Comparison of ENCODE assay signal across 13 cellular contexts in the genomic region with DNA sequence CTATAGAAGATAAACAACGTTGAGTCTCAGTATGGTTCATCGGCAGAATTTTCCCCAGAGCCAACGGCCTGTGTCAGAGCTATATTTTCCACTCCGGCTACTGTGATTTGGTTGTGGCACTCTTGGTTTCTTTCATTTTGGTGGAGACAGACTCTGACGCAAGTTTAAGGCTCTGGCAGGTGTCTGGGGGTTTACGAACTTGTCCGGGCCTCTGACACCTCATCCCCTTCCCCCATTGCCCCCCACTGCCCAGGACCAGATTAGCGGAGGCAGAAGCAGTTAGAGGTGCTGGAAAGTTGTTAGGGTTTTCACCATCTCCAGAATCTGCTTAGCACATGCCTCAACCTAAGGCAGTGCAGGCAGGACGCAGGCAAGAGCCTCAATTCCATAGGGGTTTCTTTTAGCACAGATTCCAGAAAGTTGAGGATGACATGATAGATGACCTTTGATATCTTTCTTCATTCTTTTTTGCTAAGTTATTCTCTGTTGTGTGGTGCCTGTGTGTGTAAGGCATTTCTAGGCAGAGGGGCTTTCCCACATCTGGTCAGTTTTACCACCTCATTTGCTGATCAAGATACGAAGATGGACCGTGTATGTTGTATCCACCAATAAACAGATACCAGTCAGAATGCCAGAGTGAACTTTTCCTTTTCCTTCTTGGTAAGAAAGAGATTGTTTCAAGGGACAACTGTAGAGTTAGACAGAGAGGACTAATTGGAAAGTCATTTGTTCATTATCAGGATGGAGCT. TPM values are rescaled to one million over a fixed set of nuclear protein-coding genes. Genes with fewer than 3 reads are reported as not detected.
A peak's percentile ranks its signal among the peaks of the same experiment; 100 is the strongest.
DNase-seq lines count a peak whose midpoint lies in the region; ATAC-seq and TF ChIP-seq lines count a peak whose summit lies in the region.
"Had no signal": no experiment of that assay in that cellular context is flagged by ENCODE, and none has a peak within 500 bp of the region (broad histone marks: within the 10 kb centered on the region; RNA-seq: fewer than 3 reads in every experiment).

No MANE protein-coding gene starts in this region.

- H3K36me3 ChIP-seq in BLaER1, result no peaks in the 10 kb centered on the region
- no peaks in the 10 kb centered on the region for H3K36me3 ChIP-seq in BE2C
- H3K36me3 ChIP-seq: SJCRH30, uterus had no signal

- DNase-seq in activated T-helper 1 cell treated with anti-CD3 and anti-CD28 coated beads, Interleukin-12 subunit alpha, Interleukin-12 subunit beta, Interleukin-2, Interleukin-4 antibody, amounts not matched to agents 30 ng/mL and 10 ng/mL and 1 ng/mL, durations not matched to agents 14 hours and 24 hours and 36 hours (ENCODE audit: low spot score), result no peak
- DNase-seq in cerebellar nuclear complex (lab: John Stamatoyannopoulos, UW) (no peak), cortex of kidney (lab: John Stamatoyannopoulos, UW) (no peak), hypothalamus (lab: John Stamatoyannopoulos, UW) (no peak), BE2C (no peak)
- DNase-seq: body of pancreas, nephron progenitor cell, SJCRH30, uterus had no signal

- H3K4me1 Mint-ChIP-seq in activated T-helper 1 cell treated with anti-CD3 and anti-CD28 coated beads, Interleukin-12 subunit alpha, Interleukin-12 subunit beta, Interleukin-2, Interleukin-4 antibody, amounts not matched to agents 30 ng/mL and 10 ng/mL and 1 ng/mL, durations not matched to agents 14 hours and 24 hours and 36 hours (ENCODE audit: low read depth), result peaks cover 85% of the 10 kb centered on the region

- H3K27ac Mint-ChIP-seq in activated T-helper 1 cell treated with anti-CD3 and anti-CD28 coated beads, Interleukin-12 subunit alpha, Interleukin-12 subunit beta, Interleukin-2, Interleukin-4 antibody, amounts not matched to agents 30 ng/mL and 10 ng/mL and 1 ng/mL, durations not matched to agents 14 hours and 24 hours and 36 hours, result no peak overlapping the region
- H3K27ac Mint-ChIP-seq: nephron progenitor cell had no signal

- ATAC-seq in GM18508 (IDR thresholded peaks at IDR 0.05; ENCODE audit: insufficient read depth, unreplicated experiment) (peak; percentile 35), HG02678 (IDR thresholded peaks at IDR 0.05; ENCODE audit: unreplicated experiment) (peak; percentile 40)
- ATAC-seq: body of pancreas had no signal

- H4K20me1 ChIP-seq in BLaER1, result no peaks in the 10 kb centered on the region

- H3K27ac ChIP-seq in BLaER1, result no peak overlapping the region
- H3K27ac ChIP-seq: body of pancreas, SJCRH30, uterus had no signal

- H3K36me3 Mint-ChIP-seq in activated T-helper 1 cell treated with anti-CD3 and anti-CD28 coated beads, Interleukin-12 subunit alpha, Interleukin-12 subunit beta, Interleukin-2, Interleukin-4 antibody, amounts not matched to agents 30 ng/mL and 10 ng/mL and 1 ng/mL, durations not matched to agents 14 hours and 24 hours and 36 hours (ENCODE audit: low read depth), result peaks cover 3% of the 10 kb centered on the region

- peaks cover 20% of the 10 kb centered on the region for H3K27me3 Mint-ChIP-seq in activated T-helper 1 cell treated with anti-CD3 and anti-CD28 coated beads, Interleukin-12 subunit alpha, Interleukin-12 subunit beta, Interleukin-2, Interleukin-4 antibody, amounts not matched to agents 30 ng/mL and 10 ng/mL and 1 ng/mL, durations not matched to agents 14 hours and 24 hours and 36 hours (ENCODE audit: insufficient read depth)

- H3K4me1 ChIP-seq in BLaER1, result peaks cover 47% of the 10 kb centered on the region
- no peaks in the 10 kb centered on the region for H3K4me1 ChIP-seq in BE2C
- H3K4me1 ChIP-seq: uterus had no signal

- peak overlapping the region; percentile 82 for H3K4me2 ChIP-seq in BLaER1

- H3K4me3 Mint-ChIP-seq in activated T-helper 1 cell treated with anti-CD3 and anti-CD28 coated beads, Interleukin-12 subunit alpha, Interleukin-12 subunit beta, Interleukin-2, Interleukin-4 antibody, amounts not matched to agents 30 ng/mL and 10 ng/mL and 1 ng/mL, durations not matched to agents 14 hours and 24 hours and 36 hours, result peak overlapping the region; percentile 45
- H3K4me3 Mint-ChIP-seq: nephron progenitor cell had no signal

- TF ChIP-seq CTCF in BE2C (IDR thresholded peaks at IDR 0.05; ENCODE audit: low read depth, low read length), result no peak

- no peaks in the 10 kb centered on the region for H3K27me3 ChIP-seq in BLaER1
- no peaks in the 10 kb centered on the region for H3K27me3 ChIP-seq in BE2C
- H3K27me3 ChIP-seq: body of pancreas, SJCRH30, uterus had no signal

- H3K9me3 ChIP-seq in BLaER1 (no peaks in the 10 kb centered on the region), BE2C (no peaks in the 10 kb centered on the region)
- H3K9me3 ChIP-seq: body of pancreas, SJCRH30, uterus had no signal

- H3K9me3 Mint-ChIP-seq in activated T-helper 1 cell treated with anti-CD3 and anti-CD28 coated beads, Interleukin-12 subunit alpha, Interleukin-12 subunit beta, Interleukin-2, Interleukin-4 antibody, amounts not matched to agents 30 ng/mL and 10 ng/mL and 1 ng/mL, durations not matched to agents 14 hours and 24 hours and 36 hours, result no peaks in the 10 kb centered on the region

- intact Hi-C loops in activated T-helper 1 cell treated with anti-CD3 and anti-CD28 coated beads, Interleukin-12 subunit alpha, Interleukin-12 subunit beta, Interleukin-2, Interleukin-4 antibody, amounts not matched to agents 30 ng/mL and 10 ng/mL and 1 ng/mL, durations not matched to agents 14 hours and 24 hours and 36 hours (cut with micrococcal nuclease), result no loop called here

- H3K4me3 ChIP-seq in BLaER1 (0 out of 2 replicates have a peak overlapping the region, but pooled peaks have one; percentile 12), BE2C (ENCODE audit: low read depth, low read length) (no peak overlapping the region)
- H3K4me3 ChIP-seq: body of pancreas, SJCRH30, uterus had no signal

- H3K9ac ChIP-seq in BLaER1, result no peak overlapping the region

RNA-seq across cellular contexts. Expression of a gene that starts 18.4 kb away (rescaled TPM):
- total RNA-seq in activated T-helper 1 cell treated with anti-CD3 and anti-CD28 coated beads, Interleukin-12 subunit alpha, Interleukin-12 subunit beta, Interleukin-2, Interleukin-4 antibody, amounts not matched to agents 30 ng/mL and 10 ng/mL and 1 ng/mL, durations not matched to agents 14 hours and 24 hours and 36 hours, result 4.4 and 5.0 TPM in 2 replicates
- not detected for polyA plus RNA-seq in BE2C (2012; ENCODE audit: insufficient read depth, insufficient read length, low read depth)

RNA-seq across cellular contexts. Expression of a gene that starts 20.1 kb away (rescaled TPM):
- not detected in 2 replicates for total RNA-seq in activated T-helper 1 cell treated with anti-CD3 and anti-CD28 coated beads, Interleukin-12 subunit alpha, Interleukin-12 subunit beta, Interleukin-2, Interleukin-4 antibody, amounts not matched to agents 30 ng/mL and 10 ng/mL and 1 ng/mL, durations not matched to agents 14 hours and 24 hours and 36 hours
- polyA plus RNA-seq in BE2C (2012; ENCODE audit: insufficient read depth, insufficient read length, low read depth), result not detected
- total RNA-seq: body of pancreas, liver, SJCRH30 had no signal
- polyA plus RNA-seq: liver had no signal
